ENCODE assay signal across 1 cellular context in the genomic region with DNA sequence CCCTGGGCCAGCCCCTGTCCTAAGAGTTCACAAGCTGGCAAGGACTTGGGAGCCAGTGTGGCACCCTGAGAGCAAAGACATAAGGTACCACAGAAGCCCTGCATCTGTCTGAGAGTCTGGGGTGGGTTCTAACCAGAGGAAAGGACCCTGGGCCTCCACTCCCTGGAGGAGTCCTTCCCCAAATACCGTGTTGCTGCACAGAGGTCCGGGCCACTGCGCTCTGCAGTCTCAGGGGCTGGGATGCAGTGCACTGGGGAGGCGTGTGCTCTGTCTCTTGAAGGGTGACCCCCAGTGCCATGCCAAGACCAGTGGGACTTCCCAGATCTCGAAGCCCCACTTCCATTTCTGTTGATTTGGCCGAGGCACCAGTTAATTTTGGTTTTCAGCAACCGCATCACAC.
TF ChIP-seq lines count a peak whose summit lies in the region.

No MANE protein-coding gene starts in this region.

TF ChIP-seq in IMR-90, 13 proteins besides CTCF, POLR2A, EP300 and RAD21:
- TF ChIP-seq RCOR1 (IDR thresholded peaks at IDR 0.05; ENCODE audit: insufficient replicate concordance, low read length) (no peak), SMC3 (IDR thresholded peaks at IDR 0.05; ENCODE audit: low read depth, low read length) (no peak), CEBPB (IDR thresholded peaks at IDR 0.05; ENCODE audit: low read depth, low read length) (no peak), BHLHE40 (IDR thresholded peaks at IDR 0.05; ENCODE audit: low read depth, low read length) (no peak), RFX5 (IDR thresholded peaks at IDR 0.05; ENCODE audit: low read depth, low read length) (no peak), NFE2L2 (IDR thresholded peaks at IDR 0.05; ENCODE audit: low read depth, low read length) (no peak), CHD1 (IDR thresholded peaks at IDR 0.05; ENCODE audit: low read depth, low read length) (no peak), MXI1 (IDR thresholded peaks at IDR 0.05; ENCODE audit: borderline replicate concordance, low read depth, low read length) (no peak), MAZ (IDR thresholded peaks at IDR 0.05; ENCODE audit: borderline replicate concordance, low read depth, low read length) (no peak)
- TF ChIP-seq, protein P1, sequence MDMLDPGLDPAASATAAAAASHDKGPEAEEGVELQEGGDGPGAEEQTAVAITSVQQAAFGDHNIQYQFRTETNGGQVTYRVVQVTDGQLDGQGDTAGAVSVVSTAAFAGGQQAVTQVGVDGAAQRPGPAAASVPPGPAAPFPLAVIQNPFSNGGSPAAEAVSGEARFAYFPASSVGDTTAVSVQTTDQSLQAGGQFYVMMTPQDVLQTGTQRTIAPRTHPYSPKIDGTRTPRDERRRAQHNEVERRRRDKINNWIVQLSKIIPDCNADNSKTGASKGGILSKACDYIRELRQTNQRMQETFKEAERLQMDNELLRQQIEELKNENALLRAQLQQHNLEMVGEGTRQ (IDR thresholded peaks at IDR 0.05; ENCODE audit: low read depth, low read length): no peak
- TF ChIP-seq, protein P2, sequence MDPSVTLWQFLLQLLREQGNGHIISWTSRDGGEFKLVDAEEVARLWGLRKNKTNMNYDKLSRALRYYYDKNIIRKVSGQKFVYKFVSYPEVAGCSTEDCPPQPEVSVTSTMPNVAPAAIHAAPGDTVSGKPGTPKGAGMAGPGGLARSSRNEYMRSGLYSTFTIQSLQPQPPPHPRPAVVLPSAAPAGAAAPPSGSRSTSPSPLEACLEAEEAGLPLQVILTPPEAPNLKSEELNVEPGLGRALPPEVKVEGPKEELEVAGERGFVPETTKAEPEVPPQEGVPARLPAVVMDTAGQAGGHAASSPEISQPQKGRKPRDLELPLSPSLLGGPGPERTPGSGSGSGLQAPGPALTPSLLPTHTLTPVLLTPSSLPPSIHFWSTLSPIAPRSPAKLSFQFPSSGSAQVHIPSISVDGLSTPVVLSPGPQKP (IDR thresholded peaks at IDR 0.05; ENCODE audit: borderline replicate concordance, low read depth, low read length): no peak
